In genomic region chr4:170005472-170005871, GRCh38 we compare ENCODE assay signal across 20 cellular contexts. TPM values are rescaled to one million over a fixed set of nuclear protein-coding genes. Genes with fewer than 3 reads are reported as not detected.
DNase-seq lines count a peak whose midpoint lies in the region; ATAC-seq and FAIRE-seq lines count a peak whose summit lies in the region.
"Had no signal": no experiment of that assay in that cellular context is flagged by ENCODE, and none has a peak within 500 bp of the region (broad histone marks: within the 10 kb centered on the region; RNA-seq: fewer than 3 reads in every experiment).

No MANE protein-coding gene starts in this region.

- no peak for ATAC-seq in GM18520 (IDR thresholded peaks at IDR 0.05; ENCODE audit: unreplicated experiment)
- no peak for ATAC-seq in HG03108 (IDR thresholded peaks at IDR 0.05; ENCODE audit: unreplicated experiment)
- ATAC-seq: left lung had no signal

- H3K27ac ChIP-seq in cingulate gyrus (ENCODE audit: low read depth, low read length) (peak overlapping the region; percentile 69), temporal lobe (ENCODE audit: low read depth, low read length) (peak overlapping the region; percentile 82)
- H3K27ac ChIP-seq: coronary artery, HL-60, left lung, PC-9, transverse colon had no signal

- no peak for FAIRE-seq in frontal cortex (lab: Jason Lieb, UNC)
- FAIRE-seq: D721Med, H1 had no signal

- peak in 2 of 3 experiments; percentile 54 to 72 for DNase-seq in NCI-H1417 (lab: John Stamatoyannopoulos, UW)
- DNase-seq in NCI-H1417 treated with DMSO at 0.1 percent for 48 hours (lab: John Stamatoyannopoulos, UW) = no peak
- DNase-seq in NCI-H510A treated with DMSO at 0.1 percent for 48 hours (lab: John Stamatoyannopoulos, UW) = peak; percentile 74
- no peak for DNase-seq in frontal cortex (ENCODE audit: low spot score in 2 of 2)
- DNase-seq: 8988T; activated CD4-positive, alpha-beta T cell treated with anti-CD3 and anti-CD28 coated beads for 4 hours; activated gamma-delta T cell; amniotic stem cell; left lung; NCI-H226; PC-9; transverse colon had no signal

RNA-seq across cellular contexts. Expression of gene MFAP3L, which starts 20.7 kb away (rescaled TPM):
- total RNA-seq in temporal lobe (10.8 TPM), frontal cortex (8.2 TPM)

Comparison
In these comparisons a context has a peak if more than half of its experiments do, and no peak if none do; other contexts are left out.
1. DNase-seq: peak in NCI-H1417 (2 of 3) and NCI-H510A treated with DMSO at 0.1 percent for 48 hours (single experiment); none in NCI-H1417 treated with DMSO at 0.1 percent for 48 hours (single experiment) and frontal cortex (0 of 2).